8 cellular contexts compared by ENCODE assay signal in genomic region chr1:207672525-207673130, GRCh38. TPM values are rescaled to one million over a fixed set of nuclear protein-coding genes. Genes with fewer than 3 reads are reported as not detected.
A peak's percentile ranks its signal among the peaks of the same experiment; 100 is the strongest.
DNase-seq lines count a peak whose midpoint lies in the region; TF ChIP-seq lines count a peak whose summit lies in the region.

No MANE protein-coding gene starts in this region.

- no peaks in the 10 kb centered on the region for H3K36me3 Mint-ChIP-seq in nephron progenitor cell (ENCODE audit: low read depth)

- DNase-seq in CD1c-positive myeloid dendritic cell (ENCODE audit: extremely low spot score) = peak; percentile 9
- peak; percentile 40 for DNase-seq in HEK293T (ENCODE audit: extremely low spot score)
- DNase-seq in NCI-H774 (lab: John Stamatoyannopoulos, UW) = peak; percentile 68
- DNase-seq in colonic mucosa = peak; percentile 22
- no peak for DNase-seq in nephron progenitor cell
- DNase-seq in activated T-cell treated with anti-CD3 and anti-CD28 coated beads, Interleukin-2, amount 50 U/mL, for 48 hours = no peak
- DNase-seq in cardiac septum (ENCODE audit: low spot score) = no peak
- DNase-seq in ACHN = no peak

- peaks cover 46% of the 10 kb centered on the region for H3K27me3 Mint-ChIP-seq in nephron progenitor cell (ENCODE audit: low read depth, poor library complexity)

- H3K9ac ChIP-seq in colonic mucosa (ENCODE audit: low read depth in 2 of 2, low read length in 2 of 2) = no peak overlapping the region

- H3K27ac Mint-ChIP-seq in nephron progenitor cell = no peak overlapping the region

- H3K9me3 Mint-ChIP-seq in nephron progenitor cell = peaks cover 16% of the 10 kb centered on the region

- CTCF ChIA-PET in HEK293T (lab: Yijun Ruan, JAX) = interaction anchor here (0.6 to 1.0 kb wide), 2 partner anchors 18 to 151 kb away, joined by 3 to 4 read pairs; no protein-coding TSS in a partner anchor

- H3K4me3 Mint-ChIP-seq in nephron progenitor cell = no peak overlapping the region

- H3K27me3 ChIP-seq in colonic mucosa = peaks cover 22% of the 10 kb centered on the region

- no peaks in the 10 kb centered on the region for H3K9me3 ChIP-seq in colonic mucosa

- H3K4me3 ChIP-seq in colonic mucosa = no peak overlapping the region

- H3K4me1 ChIP-seq in colonic mucosa = no peaks in the 10 kb centered on the region

- no peaks in the 10 kb centered on the region for H3K4me1 Mint-ChIP-seq in nephron progenitor cell

- POLR2A ChIA-PET in HEK293T (lab: Yijun Ruan, JAX) = no interaction called here

- TF ChIP-seq CTCF in colonic mucosa (IDR thresholded peaks at IDR 0.05) = no peak
- TF ChIP-seq CTCF in nephron progenitor cell (IDR thresholded peaks at IDR 0.05) = peak; percentile 51

- no peaks in the 10 kb centered on the region for H3K36me3 ChIP-seq in colonic mucosa

- in situ Hi-C loops in ACHN (cut with HindIII; ENCODE audit: low pct_ligation_motif_present, low pct_unique_long_range_greater_than_20kb, low sequenced_read_pairs) = no loop called here

- intact Hi-C loops in colonic mucosa (cut with DNase I) (no loop called here), cardiac septum (cut with DNase I) (no loop called here)

- H3K27ac ChIP-seq in colonic mucosa = no peak overlapping the region

TF ChIP-seq in HEK293T, 16 proteins besides CTCF, POLR2A, EP300 and RAD21:
- TF ChIP-seq NFRKB (IDR thresholded peaks at IDR 0.05) = no peak
- TF ChIP-seq FOXA1 (IDR thresholded peaks at IDR 0.05) = no peak
- no peak for TF ChIP-seq ZNF384 (IDR thresholded peaks at IDR 0.05)

RNA-seq across cellular contexts. Expression of gene CR1L, which starts 27.7 kb away (rescaled TPM):
- total RNA-seq in colonic mucosa (not detected), cardiac septum (not detected)

Comparison
In these comparisons a context has a peak if more than half of its experiments do, and no peak if none do; other contexts are left out.
1. DNase-seq: peak in CD1c-positive myeloid dendritic cell (single experiment), HEK293T (single experiment), NCI-H774 (single experiment) and colonic mucosa (single experiment); none in nephron progenitor cell (single experiment), activated T-cell treated with anti-CD3 and anti-CD28 coated beads, Interleukin-2, amount 50 U/mL, for 48 hours (0 of 2), cardiac septum (single experiment) and ACHN (single experiment).